ENCODE assay signal across 1 cellular context in the genomic region with DNA sequence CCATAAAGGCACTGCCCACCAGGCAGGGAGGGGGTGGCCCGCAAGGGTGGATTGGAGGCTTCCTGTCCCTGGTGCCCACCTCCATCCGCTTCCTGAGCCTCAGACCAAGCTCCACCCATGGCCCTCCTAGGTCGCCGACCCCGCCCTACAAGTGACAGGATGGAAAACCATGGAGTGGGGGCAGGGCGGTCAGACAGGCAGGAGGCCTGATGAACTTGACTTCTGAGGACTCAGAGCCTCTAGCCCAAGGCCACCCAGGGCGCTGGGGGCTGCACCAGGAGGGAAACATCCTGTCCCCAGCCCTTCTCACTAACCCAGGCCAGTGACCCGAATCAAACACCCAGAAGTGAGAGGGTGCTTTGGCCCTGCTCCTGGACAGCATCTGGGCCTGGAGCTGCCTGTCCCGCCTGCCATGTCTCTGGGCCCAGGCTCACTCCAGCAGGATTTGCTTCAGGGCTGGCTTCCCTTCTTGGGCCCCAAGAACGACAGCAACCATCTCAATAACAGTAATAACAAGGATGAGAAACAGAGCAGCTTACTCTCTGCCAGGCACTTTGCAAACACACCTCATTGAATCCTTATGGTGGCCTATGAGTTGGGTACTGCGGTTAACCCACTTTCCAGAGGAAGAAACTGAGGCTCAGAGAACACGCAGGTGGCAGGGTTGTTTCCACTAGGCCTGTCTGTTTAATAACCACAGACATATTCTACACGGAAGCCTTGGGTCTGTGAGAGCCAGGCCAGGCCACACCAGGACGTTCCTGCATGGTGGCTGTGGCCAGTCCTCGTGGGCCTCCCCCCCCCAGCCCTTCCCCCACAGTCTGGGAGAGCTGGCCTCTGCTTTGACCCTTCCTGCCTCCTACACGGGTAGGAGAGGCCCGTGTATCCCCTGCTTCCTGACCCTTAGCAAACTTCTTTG.
TF ChIP-seq lines count a peak whose summit lies in the region.

No MANE protein-coding gene starts in this region.

TF ChIP-seq in HepG2, 621 proteins besides CTCF, POLR2A, EP300 and RAD21 (continued from another document):
- TF ChIP-seq ZZZ3 (CRISPR knock-in tag; IDR thresholded peaks at IDR 0.05; ENCODE audit: borderline replicate concordance): 0 out of 2 replicates have a peak, but pooled peaks have one; percentile 41
- peak; percentile 73 for TF ChIP-seq ZNF256 (CRISPR knock-in tag; conservative IDR thresholded peaks at IDR 0.05)
- no peak for TF ChIP-seq ZNF30 (CRISPR knock-in tag; IDR thresholded peaks at IDR 0.05)
- TF ChIP-seq, protein P1, sequence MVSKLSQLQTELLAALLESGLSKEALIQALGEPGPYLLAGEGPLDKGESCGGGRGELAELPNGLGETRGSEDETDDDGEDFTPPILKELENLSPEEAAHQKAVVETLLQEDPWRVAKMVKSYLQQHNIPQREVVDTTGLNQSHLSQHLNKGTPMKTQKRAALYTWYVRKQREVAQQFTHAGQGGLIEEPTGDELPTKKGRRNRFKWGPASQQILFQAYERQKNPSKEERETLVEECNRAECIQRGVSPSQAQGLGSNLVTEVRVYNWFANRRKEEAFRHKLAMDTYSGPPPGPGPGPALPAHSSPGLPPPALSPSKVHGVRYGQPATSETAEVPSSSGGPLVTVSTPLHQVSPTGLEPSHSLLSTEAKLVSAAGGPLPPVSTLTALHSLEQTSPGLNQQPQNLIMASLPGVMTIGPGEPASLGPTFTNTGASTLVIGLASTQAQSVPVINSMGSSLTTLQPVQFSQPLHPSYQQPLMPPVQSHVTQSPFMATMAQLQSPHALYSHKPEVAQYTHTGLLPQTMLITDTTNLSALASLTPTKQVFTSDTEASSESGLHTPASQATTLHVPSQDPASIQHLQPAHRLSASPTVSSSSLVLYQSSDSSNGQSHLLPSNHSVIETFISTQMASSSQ (IDR thresholded peaks at IDR 0.05; ENCODE audit: low read depth): no peak
- TF ChIP-seq, protein P1 (CRISPR knock-in tag; IDR thresholded peaks at IDR 0.05; ENCODE audit: borderline replicate concordance): peak; percentile 44; the same call in 1 of the 2 replicates
- TF ChIP-seq CC2D1A (CRISPR knock-in tag; IDR thresholded peaks at IDR 0.05): no peak
- TF ChIP-seq, protein P2, sequence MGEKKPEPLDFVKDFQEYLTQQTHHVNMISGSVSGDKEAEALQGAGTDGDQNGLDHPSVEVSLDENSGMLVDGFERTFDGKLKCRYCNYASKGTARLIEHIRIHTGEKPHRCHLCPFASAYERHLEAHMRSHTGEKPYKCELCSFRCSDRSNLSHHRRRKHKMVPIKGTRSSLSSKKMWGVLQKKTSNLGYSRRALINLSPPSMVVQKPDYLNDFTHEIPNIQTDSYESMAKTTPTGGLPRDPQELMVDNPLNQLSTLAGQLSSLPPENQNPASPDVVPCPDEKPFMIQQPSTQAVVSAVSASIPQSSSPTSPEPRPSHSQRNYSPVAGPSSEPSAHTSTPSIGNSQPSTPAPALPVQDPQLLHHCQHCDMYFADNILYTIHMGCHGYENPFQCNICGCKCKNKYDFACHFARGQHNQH (CRISPR knock-in tag; IDR thresholded peaks at IDR 0.05): peak; percentile 80
- TF ChIP-seq, protein P3, sequence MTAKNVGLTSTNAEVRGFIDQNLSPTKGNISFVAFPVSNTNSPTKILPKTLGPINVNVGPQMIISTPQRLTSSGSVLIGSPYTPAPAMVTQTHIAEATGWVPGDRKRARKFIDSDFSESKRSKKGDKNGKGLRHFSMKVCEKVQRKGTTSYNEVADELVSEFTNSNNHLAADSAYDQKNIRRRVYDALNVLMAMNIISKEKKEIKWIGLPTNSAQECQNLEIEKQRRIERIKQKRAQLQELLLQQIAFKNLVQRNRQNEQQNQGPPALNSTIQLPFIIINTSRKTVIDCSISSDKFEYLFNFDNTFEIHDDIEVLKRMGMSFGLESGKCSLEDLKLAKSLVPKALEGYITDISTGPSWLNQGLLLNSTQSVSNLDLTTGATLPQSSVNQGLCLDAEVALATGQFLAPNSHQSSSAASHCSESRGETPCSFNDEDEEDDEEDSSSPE (CRISPR knock-in tag; IDR thresholded peaks at IDR 0.05): no peak
- TF ChIP-seq, protein P4, sequence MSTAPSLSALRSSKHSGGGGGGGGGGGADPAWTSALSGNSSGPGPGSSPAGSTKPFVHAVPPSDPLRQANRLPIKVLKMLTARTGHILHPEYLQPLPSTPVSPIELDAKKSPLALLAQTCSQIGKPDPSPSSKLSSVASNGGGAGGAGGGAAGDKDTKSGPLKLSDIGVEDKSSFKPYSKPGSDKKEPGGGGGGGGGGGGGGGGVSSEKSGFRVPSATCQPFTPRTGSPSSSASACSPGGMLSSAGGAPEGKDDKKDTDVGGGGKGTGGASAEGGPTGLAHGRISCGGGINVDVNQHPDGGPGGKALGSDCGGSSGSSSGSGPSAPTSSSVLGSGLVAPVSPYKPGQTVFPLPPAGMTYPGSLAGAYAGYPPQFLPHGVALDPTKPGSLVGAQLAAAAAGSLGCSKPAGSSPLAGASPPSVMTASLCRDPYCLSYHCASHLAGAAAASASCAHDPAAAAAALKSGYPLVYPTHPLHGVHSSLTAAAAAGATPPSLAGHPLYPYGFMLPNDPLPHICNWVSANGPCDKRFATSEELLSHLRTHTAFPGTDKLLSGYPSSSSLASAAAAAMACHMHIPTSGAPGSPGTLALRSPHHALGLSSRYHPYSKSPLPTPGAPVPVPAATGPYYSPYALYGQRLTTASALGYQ (CRISPR knock-in tag; IDR thresholded peaks at IDR 0.05): peak; percentile 59; the same call in 1 of the 2 replicates
- TF ChIP-seq FOXP1 (IDR thresholded peaks at IDR 0.05): no peak
- peak; percentile 63 for TF ChIP-seq FOXP1 (CRISPR knock-in tag; IDR thresholded peaks at IDR 0.05)
